ENCODE assay signal across 14 cellular contexts in genomic region chr7:159207398-159207797, GRCh38.
"Had no signal": no experiment of that assay in that cellular context is flagged by ENCODE, and none has a peak within 500 bp of the region (broad histone marks: within the 10 kb centered on the region; RNA-seq: fewer than 3 reads in every experiment).

No MANE protein-coding gene starts in this region.

- H3K36me3 Mint-ChIP-seq: natural killer cell had no signal

- H3K4me3 ChIP-seq: coronary artery, heart left ventricle, tibial nerve, upper lobe of right lung, vagina had no signal

- DNase-seq: effector CD4-positive, alpha-beta T cell; heart left ventricle; hippocampal formation; left colon; natural killer cell; posterior cingulate gyrus; right cardiac atrium; small intestine; stimulated activated CD4-positive, alpha-beta T cell treated with anti-CD3 and anti-CD28 coated beads, Interleukin-12 subunit alpha, Interleukin-12 subunit beta, amount 100 ng/mL, for 4 hours; upper lobe of right lung had no signal

- H3K9me3 ChIP-seq: heart left ventricle, tibial nerve, upper lobe of right lung, vagina had no signal

- H3K4me1 Mint-ChIP-seq: neural crest cell had no signal

- H3K9me3 Mint-ChIP-seq: natural killer cell, neural crest cell had no signal

- H3K27ac Mint-ChIP-seq: natural killer cell had no signal

- ATAC-seq: heart left ventricle, left colon, natural killer cell, right cardiac atrium, upper lobe of right lung had no signal

- H3K4me3 Mint-ChIP-seq: natural killer cell, neural crest cell had no signal
